In genomic region chr20:2749343-2749950, GRCh38 we compare ENCODE assay signal across 11 cellular contexts. TPM values are rescaled to one million over a fixed set of nuclear protein-coding genes. Genes with fewer than 3 reads are reported as not detected.
"Had no signal": no experiment of that assay in that cellular context is flagged by ENCODE, and none has a peak within 500 bp of the region (broad histone marks: within the 10 kb centered on the region; RNA-seq: fewer than 3 reads in every experiment).

No MANE protein-coding gene starts in this region.

- H3K27ac ChIP-seq: esophagus muscularis mucosa, pancreas, stomach, thoracic aorta had no signal

- H3K9me3 ChIP-seq: breast epithelium, esophagus muscularis mucosa, pancreas, stomach, thoracic aorta had no signal

- H3K27ac Mint-ChIP-seq: activated T-cell treated with anti-CD3 and anti-CD28 coated beads, Interleukin-2, amount 50 U/mL, for 24 hours had no signal

- H3K36me3 ChIP-seq: breast epithelium, esophagus muscularis mucosa, pancreas, stomach, thoracic aorta had no signal

- DNase-seq: activated naive CD4-positive, alpha-beta T cell; activated T-cell treated with anti-CD3 and anti-CD28 coated beads, Interleukin-2, amount 50 U/mL, for 24 hours; aorta; kidney glomerular epithelial cell; stimulated activated CD4-positive, alpha-beta T cell treated with anti-CD3 and anti-CD28 coated beads, Interleukin-4, amount 100 ng/mL, for 4 hours; stomach; T1000 had no signal

- H3K9me3 Mint-ChIP-seq: activated T-cell treated with anti-CD3 and anti-CD28 coated beads, Interleukin-2, amount 50 U/mL, for 24 hours had no signal

- H3K4me3 ChIP-seq: breast epithelium, esophagus muscularis mucosa, pancreas, thoracic aorta had no signal

- FAIRE-seq: pancreas had no signal

- H3K4me3 Mint-ChIP-seq: activated T-cell treated with anti-CD3 and anti-CD28 coated beads, Interleukin-2, amount 50 U/mL, for 24 hours had no signal

- H3K4me1 ChIP-seq: breast epithelium had no signal

- H3K27me3 ChIP-seq: breast epithelium, pancreas had no signal

RNA-seq across cellular contexts. Expression of gene CPXM1, which starts 51.0 kb away (rescaled TPM):
- total RNA-seq: thoracic aorta had no signal
